In the genomic region with DNA sequence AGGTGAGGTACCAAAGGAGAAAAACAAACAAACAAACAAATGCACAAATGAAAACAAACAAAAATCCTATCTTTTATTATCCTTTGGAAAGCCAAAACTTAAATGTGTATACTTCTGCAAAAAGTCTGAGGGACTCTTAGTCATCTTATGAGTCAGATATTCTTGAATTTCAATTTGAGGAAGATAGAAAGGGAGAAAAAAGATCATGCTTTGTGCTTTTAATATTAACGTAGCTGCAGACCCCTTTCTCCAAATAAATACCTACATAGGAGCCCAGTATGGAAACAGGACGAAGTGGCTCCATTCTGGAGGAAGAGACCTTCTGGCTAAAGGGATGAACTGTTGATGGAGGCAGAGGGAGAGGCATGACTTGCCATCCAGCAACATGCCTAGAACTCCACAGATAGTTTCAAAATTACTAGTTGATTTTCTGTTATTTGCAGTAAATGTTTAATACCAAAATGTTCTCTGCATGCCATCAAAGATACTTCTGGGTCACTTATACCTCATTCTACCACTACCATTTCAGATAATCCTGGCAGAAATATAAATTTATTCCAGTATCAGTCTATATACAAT, we compare ENCODE assay signal across 3 cellular contexts.
A peak's percentile ranks its signal among the peaks of the same experiment; 100 is the strongest.
TF ChIP-seq lines count a peak whose summit lies in the region.

No MANE protein-coding gene starts in this region.

TF ChIP-seq in HCT116, 20 proteins besides CTCF, POLR2A, EP300 and RAD21:
- TF ChIP-seq EZH2phosphoT487 (IDR thresholded peaks at IDR 0.05; ENCODE audit: borderline replicate concordance) (no peak), FOSL1 (IDR thresholded peaks at IDR 0.05; ENCODE audit: low read depth) (peak; percentile 10; the same call in 1 of the 2 replicates), ELF1 (IDR thresholded peaks at IDR 0.05; ENCODE audit: borderline replicate concordance, low read depth) (no peak)

TF ChIP-seq in SK-N-SH, 30 proteins besides CTCF, POLR2A, EP300 and RAD21:
- TF ChIP-seq GABPA (IDR thresholded peaks at IDR 0.05; ENCODE audit: low read depth): no peak
- no peak for TF ChIP-seq MXI1 (IDR thresholded peaks at IDR 0.05; ENCODE audit: low read depth, low read length)
- peak; percentile 69; the same call in 1 of the 2 replicates for TF ChIP-seq FOSL2 (IDR thresholded peaks at IDR 0.05; ENCODE audit: borderline replicate concordance, low read depth)
- TF ChIP-seq, protein P1, sequence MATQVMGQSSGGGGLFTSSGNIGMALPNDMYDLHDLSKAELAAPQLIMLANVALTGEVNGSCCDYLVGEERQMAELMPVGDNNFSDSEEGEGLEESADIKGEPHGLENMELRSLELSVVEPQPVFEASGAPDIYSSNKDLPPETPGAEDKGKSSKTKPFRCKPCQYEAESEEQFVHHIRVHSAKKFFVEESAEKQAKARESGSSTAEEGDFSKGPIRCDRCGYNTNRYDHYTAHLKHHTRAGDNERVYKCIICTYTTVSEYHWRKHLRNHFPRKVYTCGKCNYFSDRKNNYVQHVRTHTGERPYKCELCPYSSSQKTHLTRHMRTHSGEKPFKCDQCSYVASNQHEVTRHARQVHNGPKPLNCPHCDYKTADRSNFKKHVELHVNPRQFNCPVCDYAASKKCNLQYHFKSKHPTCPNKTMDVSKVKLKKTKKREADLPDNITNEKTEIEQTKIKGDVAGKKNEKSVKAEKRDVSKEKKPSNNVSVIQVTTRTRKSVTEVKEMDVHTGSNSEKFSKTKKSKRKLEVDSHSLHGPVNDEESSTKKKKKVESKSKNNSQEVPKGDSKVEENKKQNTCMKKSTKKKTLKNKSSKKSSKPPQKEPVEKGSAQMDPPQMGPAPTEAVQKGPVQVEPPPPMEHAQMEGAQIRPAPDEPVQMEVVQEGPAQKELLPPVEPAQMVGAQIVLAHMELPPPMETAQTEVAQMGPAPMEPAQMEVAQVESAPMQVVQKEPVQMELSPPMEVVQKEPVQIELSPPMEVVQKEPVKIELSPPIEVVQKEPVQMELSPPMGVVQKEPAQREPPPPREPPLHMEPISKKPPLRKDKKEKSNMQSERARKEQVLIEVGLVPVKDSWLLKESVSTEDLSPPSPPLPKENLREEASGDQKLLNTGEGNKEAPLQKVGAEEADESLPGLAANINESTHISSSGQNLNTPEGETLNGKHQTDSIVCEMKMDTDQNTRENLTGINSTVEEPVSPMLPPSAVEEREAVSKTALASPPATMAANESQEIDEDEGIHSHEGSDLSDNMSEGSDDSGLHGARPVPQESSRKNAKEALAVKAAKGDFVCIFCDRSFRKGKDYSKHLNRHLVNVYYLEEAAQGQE (IDR thresholded peaks at IDR 0.05; ENCODE audit: low read depth, low read length): no peak
- TF ChIP-seq SIN3A (IDR thresholded peaks at IDR 0.05; ENCODE audit: borderline replicate concordance, low read depth, low read length): no peak

TF ChIP-seq in endothelial cell of umbilical vein, 7 proteins besides CTCF, POLR2A, EP300 and RAD21:
- TF ChIP-seq EZH2 (IDR thresholded peaks at IDR 0.05; ENCODE audit: borderline replicate concordance, low read depth, low read length, severe bottlenecking) (no peak), FOS (IDR thresholded peaks at IDR 0.05; ENCODE audit: borderline replicate concordance, insufficient read depth, low read length) (peak; percentile 15), POLR2AphosphoS5 (IDR thresholded peaks at IDR 0.05; ENCODE audit: insufficient read depth, low read depth, low read length) (no peak), MYC (IDR thresholded peaks at IDR 0.05; ENCODE audit: low read depth, low read length) (no peak)
- TF ChIP-seq, protein P2, sequence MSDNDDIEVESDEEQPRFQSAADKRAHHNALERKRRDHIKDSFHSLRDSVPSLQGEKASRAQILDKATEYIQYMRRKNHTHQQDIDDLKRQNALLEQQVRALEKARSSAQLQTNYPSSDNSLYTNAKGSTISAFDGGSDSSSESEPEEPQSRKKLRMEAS (IDR thresholded peaks at IDR 0.05; ENCODE audit: insufficient read depth, insufficient read length): no peak
